ENCODE assay signal across 9 cellular contexts in genomic region chr10:79185067-79185774, GRCh38.
DNase-seq lines count a peak whose midpoint lies in the region; ATAC-seq and TF ChIP-seq lines count a peak whose summit lies in the region.
"Had no signal": no experiment of that assay in that cellular context is flagged by ENCODE, and none has a peak within 500 bp of the region (broad histone marks: within the 10 kb centered on the region; RNA-seq: fewer than 3 reads in every experiment).

No MANE protein-coding gene starts in this region.

- H3K36me3 ChIP-seq in HCT116 (ENCODE audit: control insufficient read depth in 1 of 2, insufficient read depth in 2 of 2, low read length in 2 of 2) (no peaks in the 10 kb centered on the region), iPS-18a (ENCODE audit: control insufficient read depth, low read depth, low read length) (no peaks in the 10 kb centered on the region), gastrocnemius medialis (peaks cover 0 to 5% of the 10 kb centered on the region in 2 donors)

- TF ChIP-seq RAD21 in HCT116 (IDR thresholded peaks at IDR 0.05; ENCODE audit: low read depth), result no peak

- no peaks in the 10 kb centered on the region; the same call in 1 of the 2 replicates for H3K79me2 ChIP-seq in HCT116 (ENCODE audit: insufficient read depth, low read length)

- DNase-seq in HCT116 (ENCODE audit: low read depth, low spot score) (no peak), astrocyte of the hippocampus (ENCODE audit: low read depth, low spot score) (peak; percentile 53), gastrocnemius medialis (no peak), D341Med (ENCODE audit: low spot score) (no peak), NCI-H510A (lab: John Stamatoyannopoulos, UW) (no peak), middle frontal gyrus (ENCODE audit: extremely low spot score, low spot score) (no peak)
- DNase-seq: effector CD4-positive, alpha-beta T cell had no signal

- CTCF ChIA-PET in HCT116 (lab: Charles Lee), result no interaction called here

- H3K4me1 ChIP-seq in HCT116 (ENCODE audit: control insufficient read depth in 1 of 2, insufficient read depth in 2 of 2, low read length in 2 of 2) (peaks cover 84 to 100% of the 10 kb centered on the region in 2 experiments), iPS-18a (ENCODE audit: control insufficient read depth, low read depth, low read length) (peaks cover 27% of the 10 kb centered on the region), gastrocnemius medialis (peaks cover 42 to 45% of the 10 kb centered on the region in 2 donors)

- POLR2A ChIA-PET in HCT116 (lab: Charles Lee), result no interaction called here

- intact Hi-C loops in HCT116 (cut with micrococcal nuclease), result loop anchor here (5.0 kb wide), 1 partner anchor 103 kb away; no protein-coding TSS in a partner anchor
- intact Hi-C loops in gastrocnemius medialis (cut with DNase I; ENCODE audit: low total_unique reads), result no loop called here

- H3K4me3 ChIP-seq in HCT116 (replicated peaks in 1 of 2; ENCODE audit: low read depth in 1 of 2, low read length in 2 of 2) (no peak overlapping the region), iPS-18a (ENCODE audit: low read length) (no peak overlapping the region), gastrocnemius medialis (no peak overlapping the region)

- no peak for TF ChIP-seq POLR2A in HCT116 (IDR thresholded peaks at IDR 0.05; ENCODE audit: borderline replicate concordance, extremely low read depth, insufficient read depth, insufficient read length)
- no peak for TF ChIP-seq POLR2A in gastrocnemius medialis (IDR thresholded peaks at IDR 0.05)

- no peak overlapping the region for H2AFZ ChIP-seq in HCT116 (ENCODE audit: low read depth, low read length, poor library complexity, severe bottlenecking)

- H3K9me3 ChIP-seq in HCT116 (ENCODE audit: control insufficient read depth in 1 of 2, insufficient read depth in 1 of 2, low read depth in 1 of 2, low read length in 2 of 2), result no peaks in the 10 kb centered on the region
- H3K9me3 ChIP-seq in iPS-18a (ENCODE audit: control insufficient read depth, low read depth, low read length), result no peaks in the 10 kb centered on the region
- no peaks in the 10 kb centered on the region for H3K9me3 ChIP-seq in gastrocnemius medialis

- H4K20me1 ChIP-seq in HCT116 (ENCODE audit: insufficient read depth), result no peaks in the 10 kb centered on the region

- H3K27ac ChIP-seq in HCT116 (ENCODE audit: low read depth, low read length) (no peak overlapping the region), iPS-18a (ENCODE audit: low read length) (peak overlapping the region; percentile 75), gastrocnemius medialis (peak overlapping the region in 3 of 4 donors; percentile 3 to 53 (median 20))

- H3K9me2 ChIP-seq in HCT116 (ENCODE audit: insufficient read depth), result no peaks in the 10 kb centered on the region

- H3K9ac ChIP-seq in HCT116 (ENCODE audit: low read length), result peak overlapping the region; percentile 59
- peak overlapping the region; percentile 43 for H3K9ac ChIP-seq in iPS-18a (ENCODE audit: low read length)

- H3K4me2 ChIP-seq in HCT116 (ENCODE audit: low read length), result peak overlapping the region; percentile 80

- RAD21 ChIA-PET in HCT116 (lab: Charles Lee; ENCODE audit: low non-redundant PET in 1 of 2, low total read pairs in 2 of 2, uncharacterized antibody in 2 of 2, unreplicated experiment in 2 of 2), result no interaction called here

- BruUV-seq in HCT116 (replicated peaks; lab: Mats Ljungman, UMichigan), result no TSS peak

- in situ Hi-C loops in gastrocnemius medialis (cut with MboI; ENCODE audit: low sequenced_read_pairs in 4 of 4), result loop anchor here (25.0 kb wide), 4 partner anchors 223 to 1148 kb away; partner anchors contain the start of genes POLR3A (in 1 of the 4) and RPS24 (in 1 of the 4)

- ATAC-seq in HCT116 (no peak), gastrocnemius medialis (no peak), GM18517 (IDR thresholded peaks at IDR 0.05; ENCODE audit: unreplicated experiment) (no peak)

- H3K27me3 ChIP-seq in HCT116 (ENCODE audit: insufficient read depth, low read length) (no peaks in the 10 kb centered on the region), iPS-18a (ENCODE audit: control insufficient read depth, insufficient read depth, low read length) (no peaks in the 10 kb centered on the region), gastrocnemius medialis (no peaks in the 10 kb centered on the region)

- TF ChIP-seq CTCF in HCT116 (IDR thresholded peaks at IDR 0.05 in 2 of 3, conservative IDR thresholded peaks at IDR 0.05 in 1 of 3; ENCODE audit: borderline replicate concordance in 1 of 3, insufficient read depth in 1 of 3, low read depth in 2 of 3, low read length in 2 of 3), result no peak
- no peak for TF ChIP-seq CTCF in gastrocnemius medialis (IDR thresholded peaks at IDR 0.05 in 4 of 5, conservative IDR thresholded peaks at IDR 0.05 in 1 of 5)

TF ChIP-seq in HCT116, 20 proteins besides CTCF, POLR2A, EP300 and RAD21:
- TF ChIP-seq POLR2AphosphoS5 (IDR thresholded peaks at IDR 0.05; ENCODE audit: low read depth, low read length) (no peak), SIN3A (IDR thresholded peaks at IDR 0.05; ENCODE audit: low read depth) (no peak), SP1 (IDR thresholded peaks at IDR 0.05; ENCODE audit: low read depth) (no peak), ATF3 (IDR thresholded peaks at IDR 0.05) (no peak), EZH2 (IDR thresholded peaks at IDR 0.05) (no peak), EGR1 (IDR thresholded peaks at IDR 0.05; ENCODE audit: low read depth) (no peak), YY1 (IDR thresholded peaks at IDR 0.05; ENCODE audit: extremely low read depth, insufficient replicate concordance, low read depth, low read length) (no peak), SRF (IDR thresholded peaks at IDR 0.05; ENCODE audit: low read depth) (no peak), FOSL1 (IDR thresholded peaks at IDR 0.05; ENCODE audit: low read depth) (no peak), MAX (IDR thresholded peaks at IDR 0.05) (no peak)
